ENCODE assay signal across 1 cellular context in genomic region chr11:120334894-120335462, GRCh38.
TF ChIP-seq lines count a peak whose summit lies in the region.

No MANE protein-coding gene starts in this region.

TF ChIP-seq in K562, 482 proteins besides CTCF, POLR2A, EP300 and RAD21 (continued from another document and continues in another):
- TF ChIP-seq ZBTB49 (CRISPR knock-in tag; IDR thresholded peaks at IDR 0.05; ENCODE audit: borderline replicate concordance), result no peak
- TF ChIP-seq SRF (CRISPR knock-in tag; IDR thresholded peaks at IDR 0.05), result no peak
- TF ChIP-seq E4F1 (CRISPR knock-in tag; IDR thresholded peaks at IDR 0.05; ENCODE audit: borderline replicate concordance), result no peak
- TF ChIP-seq PREB (CRISPR knock-in tag; IDR thresholded peaks at IDR 0.05), result no peak
- no peak for TF ChIP-seq UBTF (IDR thresholded peaks at IDR 0.05; ENCODE audit: borderline replicate concordance in 1 of 2, low read depth in 2 of 2, low read length in 2 of 2)
- no peak for TF ChIP-seq SIN3B (IDR thresholded peaks at IDR 0.05; ENCODE audit: low read depth)
- no peak for TF ChIP-seq THRB (CRISPR knock-in tag; conservative IDR thresholded peaks at IDR 0.05)
- TF ChIP-seq NKRF (IDR thresholded peaks at IDR 0.05; ENCODE audit: borderline replicate concordance), result no peak
- TF ChIP-seq PRPF4 (IDR thresholded peaks at IDR 0.05; ENCODE audit: insufficient read depth, low read depth, low read length, poor library complexity, severe bottlenecking), result no peak
- TF ChIP-seq SFPQ (IDR thresholded peaks at IDR 0.05; ENCODE audit: low read depth, low read length), result no peak
- TF ChIP-seq ZBTB34 (CRISPR knock-in tag; IDR thresholded peaks at IDR 0.05), result no peak
- TF ChIP-seq GTF2B (IDR thresholded peaks at IDR 0.05; ENCODE audit: extremely low read depth, insufficient read length), result no peak
- no peak for TF ChIP-seq ZC3H8 (IDR thresholded peaks at IDR 0.05)
- no peak; the same call in 1 of the 2 replicates for TF ChIP-seq ZNF431 (CRISPR knock-in tag; IDR thresholded peaks at IDR 0.05)
- no peak for TF ChIP-seq CEBPZ (IDR thresholded peaks at IDR 0.05; ENCODE audit: borderline replicate concordance, low read depth, low read length)
- no peak for TF ChIP-seq NFIC (IDR thresholded peaks at IDR 0.05)
- TF ChIP-seq MLLT1 (IDR thresholded peaks at IDR 0.05), result no peak
- no peak for TF ChIP-seq SMARCC2 (IDR thresholded peaks at IDR 0.05; ENCODE audit: low read depth)
- no peak for TF ChIP-seq ZNF766 (CRISPR knock-in tag; conservative IDR thresholded peaks at IDR 0.05)
- TF ChIP-seq LEF1 (IDR thresholded peaks at IDR 0.05), result no peak
- TF ChIP-seq TSHZ1 (CRISPR knock-in tag; IDR thresholded peaks at IDR 0.05), result no peak
- no peak for TF ChIP-seq FOXA3 (CRISPR knock-in tag; conservative IDR thresholded peaks at IDR 0.05 in 1 of 2, IDR thresholded peaks at IDR 0.05 in 1 of 2)
- TF ChIP-seq FOXP1 (CRISPR knock-in tag; IDR thresholded peaks at IDR 0.05), result no peak
- no peak for TF ChIP-seq JUN (IDR thresholded peaks at IDR 0.05; ENCODE audit: borderline replicate concordance, low read depth, low read length)
- TF ChIP-seq JUN (CRISPR knock-in tag; IDR thresholded peaks at IDR 0.05; ENCODE audit: borderline replicate concordance), result 0 out of 2 replicates have a peak, but pooled peaks have one; percentile 24
